In the genomic region with DNA sequence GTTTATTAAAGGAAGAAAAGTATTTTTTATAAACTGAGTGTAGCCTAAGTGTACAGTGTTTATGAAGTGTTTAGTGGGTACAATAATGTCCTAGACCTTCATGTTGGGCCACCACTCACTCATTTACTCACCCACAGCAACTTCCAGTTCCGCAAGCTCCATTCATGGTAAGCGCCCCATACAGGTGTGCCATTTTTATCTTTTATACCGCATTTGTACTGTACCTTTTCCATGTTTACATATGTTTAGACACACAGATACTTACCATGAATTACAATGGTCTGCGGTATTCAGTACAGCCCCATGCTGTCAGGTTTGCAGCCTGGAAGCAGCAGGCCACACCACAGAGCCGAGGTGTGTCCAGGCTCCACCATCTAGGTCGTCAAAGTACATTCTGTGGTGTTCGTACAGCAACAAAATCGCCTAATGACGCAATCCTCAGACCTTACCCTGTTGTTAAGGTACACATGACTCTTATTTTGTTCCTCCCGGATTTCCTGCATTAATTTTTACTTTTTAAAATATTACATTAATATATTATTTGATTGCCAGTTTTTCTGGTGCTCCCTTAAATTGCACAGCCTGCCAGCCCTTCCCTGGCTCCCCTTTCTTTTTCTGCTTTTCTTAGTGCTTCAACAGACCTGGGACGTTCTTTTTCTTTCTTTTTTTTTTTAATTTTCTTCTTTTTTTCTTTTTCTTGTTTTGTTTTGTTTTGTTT, we compare ENCODE assay signal across 1 cellular context.
TF ChIP-seq lines count a peak whose summit lies in the region.

No MANE protein-coding gene starts in this region.

TF ChIP-seq in K562, 482 proteins besides CTCF, POLR2A, EP300 and RAD21 (continued from another document):
- TF ChIP-seq, protein P1, sequence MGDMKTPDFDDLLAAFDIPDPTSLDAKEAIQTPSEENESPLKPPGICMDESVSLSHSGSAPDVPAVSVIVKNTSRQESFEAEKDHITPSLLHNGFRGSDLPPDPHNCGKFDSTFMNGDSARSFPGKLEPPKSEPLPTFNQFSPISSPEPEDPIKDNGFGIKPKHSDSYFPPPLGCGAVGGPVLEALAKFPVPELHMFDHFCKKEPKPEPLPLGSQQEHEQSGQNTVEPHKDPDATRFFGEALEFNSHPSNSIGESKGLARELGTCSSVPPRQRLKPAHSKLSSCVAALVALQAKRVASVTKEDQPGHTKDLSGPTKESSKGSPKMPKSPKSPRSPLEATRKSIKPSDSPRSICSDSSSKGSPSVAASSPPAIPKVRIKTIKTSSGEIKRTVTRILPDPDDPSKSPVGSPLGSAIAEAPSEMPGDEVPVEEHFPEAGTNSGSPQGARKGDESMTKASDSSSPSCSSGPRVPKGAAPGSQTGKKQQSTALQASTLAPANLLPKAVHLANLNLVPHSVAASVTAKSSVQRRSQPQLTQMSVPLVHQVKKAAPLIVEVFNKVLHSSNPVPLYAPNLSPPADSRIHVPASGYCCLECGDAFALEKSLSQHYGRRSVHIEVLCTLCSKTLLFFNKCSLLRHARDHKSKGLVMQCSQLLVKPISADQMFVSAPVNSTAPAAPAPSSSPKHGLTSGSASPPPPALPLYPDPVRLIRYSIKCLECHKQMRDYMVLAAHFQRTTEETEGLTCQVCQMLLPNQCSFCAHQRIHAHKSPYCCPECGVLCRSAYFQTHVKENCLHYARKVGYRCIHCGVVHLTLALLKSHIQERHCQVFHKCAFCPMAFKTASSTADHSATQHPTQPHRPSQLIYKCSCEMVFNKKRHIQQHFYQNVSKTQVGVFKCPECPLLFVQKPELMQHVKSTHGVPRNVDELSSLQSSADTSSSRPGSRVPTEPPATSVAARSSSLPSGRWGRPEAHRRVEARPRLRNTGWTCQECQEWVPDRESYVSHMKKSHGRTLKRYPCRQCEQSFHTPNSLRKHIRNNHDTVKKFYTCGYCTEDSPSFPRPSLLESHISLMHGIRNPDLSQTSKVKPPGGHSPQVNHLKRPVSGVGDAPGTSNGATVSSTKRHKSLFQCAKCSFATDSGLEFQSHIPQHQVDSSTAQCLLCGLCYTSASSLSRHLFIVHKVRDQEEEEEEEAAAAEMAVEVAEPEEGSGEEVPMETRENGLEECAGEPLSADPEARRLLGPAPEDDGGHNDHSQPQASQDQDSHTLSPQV (IDR thresholded peaks at IDR 0.05), result no peak
- no peak for TF ChIP-seq ZNF408 (CRISPR knock-in tag; IDR thresholded peaks at IDR 0.05; ENCODE audit: low read depth)
- TF ChIP-seq CTBP1 (IDR thresholded peaks at IDR 0.05; ENCODE audit: borderline replicate concordance), result peak; percentile 61; the same call in 1 of the 2 replicates
- TF ChIP-seq MECOM (CRISPR knock-in tag; IDR thresholded peaks at IDR 0.05), result no peak
- 0 out of 4 replicates have a peak, but pooled peaks of 1 of the 2 experiments have one; percentile 42 for TF ChIP-seq NONO (IDR thresholded peaks at IDR 0.05; ENCODE audit: low read depth in 2 of 2, low read length in 1 of 2)
- TF ChIP-seq GABPB2 (CRISPR knock-in tag; conservative IDR thresholded peaks at IDR 0.05), result no peak
- TF ChIP-seq CHD1 (IDR thresholded peaks at IDR 0.05; ENCODE audit: low read length), result peak; percentile 86
- TF ChIP-seq SREBF2 (CRISPR knock-in tag; IDR thresholded peaks at IDR 0.05), result no peak
- TF ChIP-seq SPI1 (IDR thresholded peaks at IDR 0.05; ENCODE audit: borderline replicate concordance, low read depth, low read length), result no peak
- TF ChIP-seq U2AF2 (optimal IDR thresholded peaks at IDR 0.05; ENCODE audit: low read depth, low read length), result no peak
- no peak for TF ChIP-seq HDAC2 (IDR thresholded peaks at IDR 0.05)
- peak; percentile 22; the same call in 1 of the 2 replicates for TF ChIP-seq NKRF (IDR thresholded peaks at IDR 0.05; ENCODE audit: borderline replicate concordance)
- peak; percentile 48; the same call in 1 of the 2 replicates for TF ChIP-seq HES1 (IDR thresholded peaks at IDR 0.05; ENCODE audit: low read depth)
- TF ChIP-seq RUNX1 (IDR thresholded peaks at IDR 0.05; ENCODE audit: low read depth), result no peak
- TF ChIP-seq SRSF7 (optimal IDR thresholded peaks at IDR 0.05; ENCODE audit: low read depth, low read length), result no peak
- TF ChIP-seq ZEB2 (IDR thresholded peaks at IDR 0.05), result peak; percentile 58; the same call in 1 of the 2 replicates
- TF ChIP-seq PTTG1 (tag; IDR thresholded peaks at IDR 0.05; ENCODE audit: low read depth), result no peak
- no peak for TF ChIP-seq MYC (IDR thresholded peaks at IDR 0.05; ENCODE audit: low read depth, low read length)
- TF ChIP-seq MYC (CRISPR knock-in tag; IDR thresholded peaks at IDR 0.05; ENCODE audit: borderline replicate concordance, low read depth), result no peak
- no peak for TF ChIP-seq SMAD1 (IDR thresholded peaks at IDR 0.05; ENCODE audit: low read depth, low read length, partially characterized antibody)
- TF ChIP-seq ZNF668 (CRISPR knock-in tag; IDR thresholded peaks at IDR 0.05), result no peak
- 0 out of 2 replicates have a peak, but pooled peaks have one; percentile 36 for TF ChIP-seq ZBTB5 (IDR thresholded peaks at IDR 0.05)
- TF ChIP-seq MAFK (IDR thresholded peaks at IDR 0.05; ENCODE audit: low read length), result no peak; the same call in 1 of the 2 replicates
- no peak for TF ChIP-seq DNMT1 (IDR thresholded peaks at IDR 0.05)
- no peak for TF ChIP-seq ZNF740 (CRISPR knock-in tag; IDR thresholded peaks at IDR 0.05)
- TF ChIP-seq ZNF740 (tag; IDR thresholded peaks at IDR 0.05), result no peak
- TF ChIP-seq PTRF (tag; IDR thresholded peaks at IDR 0.05), result no peak
- no peak for TF ChIP-seq ERF (CRISPR knock-in tag; IDR thresholded peaks at IDR 0.05)
- no peak for TF ChIP-seq ZNF263 (CRISPR knock-in tag; IDR thresholded peaks at IDR 0.05; ENCODE audit: borderline replicate concordance)
- TF ChIP-seq POLR3A (IDR thresholded peaks at IDR 0.05; ENCODE audit: borderline replicate concordance, extremely low read depth, insufficient read depth, insufficient read length), result no peak
- TF ChIP-seq RB1 (IDR thresholded peaks at IDR 0.05; ENCODE audit: low read depth), result no peak
- TF ChIP-seq WHSC1 (IDR thresholded peaks at IDR 0.05; ENCODE audit: low read length), result no peak
- no peak for TF ChIP-seq STAT5A (IDR thresholded peaks at IDR 0.05; ENCODE audit: borderline replicate concordance, low read length)
- TF ChIP-seq PHB2 (IDR thresholded peaks at IDR 0.05; ENCODE audit: low read depth), result 0 out of 2 replicates have a peak, but pooled peaks have one; percentile 12
- no peak for TF ChIP-seq RBBP5 (IDR thresholded peaks at IDR 0.05; ENCODE audit: borderline replicate concordance, insufficient read depth, low read length, poor library complexity, severe bottlenecking)
- TF ChIP-seq SMARCE1 (IDR thresholded peaks at IDR 0.05), result peak; percentile 63; the same call in 1 of the 2 replicates
- TF ChIP-seq ZC3H4 (CRISPR knock-in tag; IDR thresholded peaks at IDR 0.05; ENCODE audit: borderline replicate concordance), result no peak
- TF ChIP-seq ARID1B (IDR thresholded peaks at IDR 0.05), result no peak
- TF ChIP-seq DIDO1 (tag; IDR thresholded peaks at IDR 0.05; ENCODE audit: low read depth), result no peak
- TF ChIP-seq ZNF445 (CRISPR knock-in tag; IDR thresholded peaks at IDR 0.05; ENCODE audit: low read depth), result no peak
TF ChIP-seq in K562: peak in this region for 37.
